16 cellular contexts compared by ENCODE assay signal in the genomic region with DNA sequence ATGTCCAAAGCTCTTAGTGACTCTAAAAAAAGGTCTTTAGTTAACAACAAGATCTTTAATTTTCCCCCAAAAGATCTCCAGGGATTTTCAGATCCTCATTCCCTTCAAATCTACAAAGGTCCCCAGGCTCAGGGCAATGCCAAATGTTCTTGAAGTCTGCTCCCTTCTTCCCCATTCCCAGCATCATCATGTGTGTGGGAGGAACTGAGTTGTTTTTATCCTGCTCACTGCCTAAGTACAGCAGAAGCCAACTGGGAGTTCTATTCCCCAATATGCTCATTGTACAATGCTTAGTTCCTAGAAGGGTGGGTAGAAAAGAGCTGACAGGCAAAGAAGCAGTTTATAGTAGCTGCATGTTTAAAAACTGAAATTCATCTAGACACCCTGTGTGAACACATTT.
DNase-seq lines count a peak whose midpoint lies in the region; ATAC-seq and TF ChIP-seq lines count a peak whose summit lies in the region.
"Had no signal": no experiment of that assay in that cellular context is flagged by ENCODE, and none has a peak within 500 bp of the region (broad histone marks: within the 10 kb centered on the region; RNA-seq: fewer than 3 reads in every experiment).

No MANE protein-coding gene starts in this region.

- H2AFZ ChIP-seq in mesenchymal stem cell (ENCODE audit: low read depth, low read length): no peak overlapping the region

- H4K8ac ChIP-seq in mesenchymal stem cell (ENCODE audit: low read length): no peak overlapping the region

- no peak for TF ChIP-seq CTCF in fibroblast of pulmonary artery (IDR thresholded peaks at IDR 0.05; ENCODE audit: low read length, missing control alignments)
- TF ChIP-seq CTCF in testis (IDR thresholded peaks at IDR 0.05): no peak

- H3K4me3 ChIP-seq in adipocyte (ENCODE audit: low read length) (no peak overlapping the region), fibroblast of pulmonary artery (replicated peaks; ENCODE audit: low read depth, low read length) (no peak overlapping the region), mesenchymal stem cell (ENCODE audit: insufficient read depth in 1 of 2, low read depth in 1 of 2, low read length in 2 of 2) (peak overlapping the region in 1 of 2 experiments; percentile 11), testis (no peak overlapping the region), H7 (ENCODE audit: insufficient read depth, low read depth, low read length) (no peak overlapping the region)
- H3K4me3 ChIP-seq: dorsolateral prefrontal cortex, lower lobe of right lung had no signal

- no peak overlapping the region for H3K27ac ChIP-seq in mesenchymal stem cell (ENCODE audit: low read length, poor library complexity, severe bottlenecking)
- H3K27ac ChIP-seq in testis: peak overlapping the region; percentile 67 to 68
- H3K27ac ChIP-seq: epithelial cell of prostate, lower lobe of right lung had no signal

- no peak for TF ChIP-seq POLR2A in testis (IDR thresholded peaks at IDR 0.05)

- no peak overlapping the region for H3K18ac ChIP-seq in mesenchymal stem cell (ENCODE audit: low read depth in 1 of 2, low read length in 2 of 2)

- H3K79me1 ChIP-seq in mesenchymal stem cell (replicated peaks; ENCODE audit: low read length, poor library complexity, severe bottlenecking): peaks cover 3% of the 10 kb centered on the region

- no peak overlapping the region for H3K9ac ChIP-seq in adipocyte (ENCODE audit: low read length)
- peak overlapping the region; percentile 78 for H3K9ac ChIP-seq in mesenchymal stem cell (ENCODE audit: low read length)

- no peak overlapping the region for H3K14ac ChIP-seq in mesenchymal stem cell (ENCODE audit: low read length in 2 of 2)

- H3K27me3 ChIP-seq in adipocyte (replicated peaks; ENCODE audit: control insufficient read depth, insufficient read depth, low read length) (no peaks in the 10 kb centered on the region), mesenchymal stem cell (ENCODE audit: control insufficient read depth in 1 of 2, insufficient read depth in 1 of 2, low read length in 2 of 2) (no peaks in the 10 kb centered on the region), testis (no peaks in the 10 kb centered on the region), H7 (ENCODE audit: control insufficient read depth, insufficient read depth, low read length) (no peaks in the 10 kb centered on the region)
- H3K27me3 ChIP-seq: dorsolateral prefrontal cortex had no signal

- no peak overlapping the region for H2BK120ac ChIP-seq in mesenchymal stem cell (ENCODE audit: low read depth, low read length)

- H2AK5ac ChIP-seq in mesenchymal stem cell (ENCODE audit: low read length, severe bottlenecking): no peak overlapping the region

- H2BK5ac ChIP-seq in mesenchymal stem cell (ENCODE audit: low read depth, low read length, poor library complexity, severe bottlenecking): no peak overlapping the region

- no peak overlapping the region for H3K4me2 ChIP-seq in mesenchymal stem cell (ENCODE audit: low read length, poor library complexity, severe bottlenecking)

- H3K36me3 ChIP-seq in adipocyte (ENCODE audit: control insufficient read depth, insufficient read depth, low read length, severe bottlenecking) (no peaks in the 10 kb centered on the region), mesenchymal stem cell (ENCODE audit: control insufficient read depth in 1 of 2, insufficient read depth in 2 of 2, low read depth in 1 of 2, low read length in 2 of 2) (no peaks in the 10 kb centered on the region), testis (ENCODE audit: low read depth, missing control alignments) (no peaks in the 10 kb centered on the region), H7 (replicated peaks; ENCODE audit: control insufficient read depth, insufficient read depth, low read length) (no peaks in the 10 kb centered on the region)
- H3K36me3 ChIP-seq: lower lobe of right lung had no signal

- no peak overlapping the region for H2BK12ac ChIP-seq in mesenchymal stem cell (ENCODE audit: low read length in 2 of 2)

- no peak overlapping the region for H3K4ac ChIP-seq in mesenchymal stem cell (ENCODE audit: low read depth in 1 of 2, low read length in 2 of 2)

- H3K23ac ChIP-seq in mesenchymal stem cell (ENCODE audit: low read length in 2 of 2): no peak overlapping the region

- ATAC-seq in HG02571 (IDR thresholded peaks at IDR 0.05; ENCODE audit: unreplicated experiment): no peak
- ATAC-seq: lower lobe of right lung had no signal

- H4K91ac ChIP-seq in mesenchymal stem cell (ENCODE audit: low read length): no peak overlapping the region

- no peak overlapping the region for H2BK15ac ChIP-seq in mesenchymal stem cell (ENCODE audit: low read depth, poor library complexity, severe bottlenecking)

- H3K9me3 ChIP-seq in adipocyte (ENCODE audit: control insufficient read depth, low read length): no peaks in the 10 kb centered on the region
- H3K9me3 ChIP-seq in mesenchymal stem cell (ENCODE audit: control insufficient read depth, low read length): no peaks in the 10 kb centered on the region
- no peaks in the 10 kb centered on the region for H3K9me3 ChIP-seq in testis
- H3K9me3 ChIP-seq: lower lobe of right lung had no signal

- DNase-seq in adipocyte (ENCODE audit: low read depth) (peak; percentile 24), fibroblast of pulmonary artery (ENCODE audit: low read depth) (peak; percentile 76), mesenchymal stem cell (no peak), testis (peak; percentile 77), H7 (no peak)
- DNase-seq in stimulated activated CD4-positive, alpha-beta T cell treated with anti-CD3 and anti-CD28 coated beads, Interleukin-4, amount 100 ng/mL, for 1 hour: no peak
- DNase-seq: lower lobe of right lung; naive B cell; NCI-H1436; NCI-H2171; NCI-H69; posterior cingulate gyrus; stimulated activated CD8-positive, alpha-beta memory T cell treated with anti-CD3 and anti-CD28 coated beads, Interleukin-4, amount 100 ng/mL, for 48 hours had no signal

- intact Hi-C loops in testis (cut with DNase I; ENCODE audit: low total_unique reads): no loop called here

- H3K4me1 ChIP-seq in adipocyte (ENCODE audit: control insufficient read depth, insufficient read depth, low read length) (peaks cover 17% of the 10 kb centered on the region), mesenchymal stem cell (ENCODE audit: control insufficient read depth, insufficient read depth, low read depth, low read length) (no peaks in the 10 kb centered on the region), testis (peaks cover 54% of the 10 kb centered on the region)
- H3K4me1 ChIP-seq: lower lobe of right lung had no signal

Comparison
In these comparisons a context has a peak if more than half of its experiments do, and no peak if none do; other contexts are left out.
1. DNase-seq: peak in adipocyte (single experiment), fibroblast of pulmonary artery (single experiment) and testis (single experiment); none in mesenchymal stem cell (single experiment), H7 (single experiment) and stimulated activated CD4-positive, alpha-beta T cell treated with anti-CD3 and anti-CD28 coated beads, Interleukin-4, amount 100 ng/mL, for 1 hour (single experiment).